ENCODE assay signal across 24 cellular contexts in genomic region chr14:100605230-100605629, GRCh38. TPM values are rescaled to one million over a fixed set of nuclear protein-coding genes. Genes with fewer than 3 reads are reported as not detected.
A peak's percentile ranks its signal among the peaks of the same experiment; 100 is the strongest.
DNase-seq lines count a peak whose midpoint lies in the region; ATAC-seq, FAIRE-seq and TF ChIP-seq lines count a peak whose summit lies in the region.
"Had no signal": no experiment of that assay in that cellular context is flagged by ENCODE, and none has a peak within 500 bp of the region (broad histone marks: within the 10 kb centered on the region; RNA-seq: fewer than 3 reads in every experiment).

No MANE protein-coding gene starts in this region.

- H3K4me3 Mint-ChIP-seq in endodermal cell, result no peak overlapping the region
- H3K4me3 Mint-ChIP-seq: B cell; CD8-positive, alpha-beta T cell had no signal

- 75% methylated on average over 1 of the region's 4 CpGs for WGBS in right lobe of liver (ENCODE audit: insufficient coverage, low coverage, low lambda C conversion rate, missing lambda C conversion rate)
- WGBS in HepG2 (ENCODE audit: low lambda C conversion rate), result 0% methylated on average over 4 of the region's 4 CpGs
- 91% methylated on average over 4 of the region's 4 CpGs; no CpG with 5 or more reads in 1 of the 2 experiments for WGBS in endodermal cell (ENCODE audit: insufficient coverage in 1 of 2, insufficient read length in 1 of 2), 2 experiments
- no CpG with 5 or more reads among the region's 4 CpGs for WGBS in neuronal stem cell (ENCODE audit: extremely low coverage in 2 of 2, insufficient read length in 2 of 2, insufficient replicate concordance in 1 of 2), 2 donors

- no peaks in the 10 kb centered on the region for H3K9me3 Mint-ChIP-seq in endodermal cell

- ATAC-seq in right lobe of liver, result no peak
- no peak for ATAC-seq in HepG2
- no peak for ATAC-seq in upper lobe of right lung
- ATAC-seq: CD8-positive, alpha-beta T cell had no signal

- H3K18ac ChIP-seq in neuronal stem cell (ENCODE audit: low read length), result peak overlapping the region; percentile 83

- TF ChIP-seq CTCF in right lobe of liver (IDR thresholded peaks at IDR 0.05) (no peak), HepG2 (CRISPR knock-in tag; IDR thresholded peaks at IDR 0.05) (no peak), endodermal cell (conservative IDR thresholded peaks at IDR 0.05) (no peak), upper lobe of right lung (IDR thresholded peaks at IDR 0.05) (no peak)

- no peak for FAIRE-seq in HepG2 (lab: Jason Lieb, UNC)
- FAIRE-seq: GM12891 had no signal

- peak overlapping the region; percentile 69 for H2BK15ac ChIP-seq in neuronal stem cell (ENCODE audit: low read length)

- H3K36me3 ChIP-seq in right lobe of liver, result no peaks in the 10 kb centered on the region
- H3K36me3 ChIP-seq in HepG2 (replicated peaks in 1 of 2; ENCODE audit: control insufficient read depth in 1 of 2, insufficient read depth in 2 of 2, low read length in 2 of 2), result no peaks in the 10 kb centered on the region
- no peaks in the 10 kb centered on the region for H3K36me3 ChIP-seq in endodermal cell (ENCODE audit: control insufficient read depth, insufficient read depth, low read length)
- H3K36me3 ChIP-seq in neuronal stem cell (replicated peaks in 1 of 2; ENCODE audit: control insufficient read depth in 2 of 2, insufficient read depth in 2 of 2, low read length in 2 of 2), result no peaks in the 10 kb centered on the region
- H3K36me3 ChIP-seq in upper lobe of right lung, result no peaks in the 10 kb centered on the region

- no peak overlapping the region for H4K8ac ChIP-seq in neuronal stem cell (ENCODE audit: low read depth, low read length)

- no peak overlapping the region for H3K9ac ChIP-seq in HepG2 (ENCODE audit: insufficient read depth, low read depth, low read length)
- H3K9ac ChIP-seq in endodermal cell (ENCODE audit: extremely low read depth, low read length, poor library complexity, severe bottlenecking), result no peak overlapping the region
- no peak overlapping the region for H3K9ac ChIP-seq in neuronal stem cell (ENCODE audit: low read depth, low read length, poor library complexity)
- H3K9ac ChIP-seq: SK-N-SH had no signal

- H3K4me1 ChIP-seq in right lobe of liver, result no peaks in the 10 kb centered on the region
- no peaks in the 10 kb centered on the region for H3K4me1 ChIP-seq in HepG2 (ENCODE audit: insufficient read depth, low read length)
- no peaks in the 10 kb centered on the region for H3K4me1 ChIP-seq in endodermal cell (ENCODE audit: control insufficient read depth, insufficient read depth, low read length)
- H3K4me1 ChIP-seq in neuronal stem cell (ENCODE audit: control insufficient read depth in 2 of 2, insufficient read depth in 1 of 2, low read depth in 1 of 2, low read length in 2 of 2), result peaks cover 9 to 10% of the 10 kb centered on the region in 2 donors
- H3K4me1 ChIP-seq in upper lobe of right lung, result no peaks in the 10 kb centered on the region
- H3K4me1 ChIP-seq: Caco-2 had no signal

- no peak for TF ChIP-seq POLR2A in right lobe of liver (IDR thresholded peaks at IDR 0.05)
- TF ChIP-seq POLR2A in HepG2 (IDR thresholded peaks at IDR 0.05; ENCODE audit: insufficient read depth in 1 of 2, low read depth in 2 of 2, low read length in 2 of 2), result no peak

- no peak overlapping the region for H2BK120ac ChIP-seq in neuronal stem cell (ENCODE audit: low read depth, low read length)

- H2AFZ ChIP-seq in HepG2 (ENCODE audit: low read length) (no peak overlapping the region), neuronal stem cell (ENCODE audit: low read length) (peak overlapping the region; percentile 76)

- no peaks in the 10 kb centered on the region for H3K27me3 ChIP-seq in right lobe of liver
- peaks cover 5 to 50% of the 10 kb centered on the region in 2 experiments; a peak in 4 of 5 replicates for H3K27me3 ChIP-seq in HepG2 (ENCODE audit: control insufficient read depth in 1 of 2, insufficient read depth in 2 of 2, low read length in 2 of 2)
- peaks cover 23% of the 10 kb centered on the region for H3K27me3 ChIP-seq in endodermal cell (ENCODE audit: control insufficient read depth, insufficient read depth, low read length, poor library complexity, severe bottlenecking)
- no peaks in the 10 kb centered on the region for H3K27me3 ChIP-seq in neuronal stem cell (ENCODE audit: control insufficient read depth in 3 of 3, insufficient read depth in 3 of 3, low read depth in 1 of 3, low read length in 3 of 3)
- no peaks in the 10 kb centered on the region for H3K27me3 ChIP-seq in upper lobe of right lung

- no peak overlapping the region for H3K27ac Mint-ChIP-seq in endodermal cell
- H3K27ac Mint-ChIP-seq: B cell; CD8-positive, alpha-beta T cell had no signal

- peak overlapping the region; percentile 76 for H2AK5ac ChIP-seq in neuronal stem cell (ENCODE audit: low read depth, low read length)

- in situ Hi-C loops in HepG2 (cut with HindIII; ENCODE audit: extremely low pct_ligation_motif_present, low pct_unique_long_range_greater_than_20kb), result no loop called here

- TF ChIP-seq EP300 in HepG2 (IDR thresholded peaks at IDR 0.05; ENCODE audit: low read depth in 2 of 2, low read length in 2 of 2), result no peak
- no peak for TF ChIP-seq EP300 in HepG2 (CRISPR knock-in tag; IDR thresholded peaks at IDR 0.05; ENCODE audit: borderline replicate concordance)

- CTCF ChIA-PET in HepG2 (lab: Yijun Ruan, JAX; ENCODE audit: low intra/inter-chr PET ratio, low total read pairs), result no interaction called here

- H3K4ac ChIP-seq in neuronal stem cell (ENCODE audit: low read length), result no peak overlapping the region

- H3K36me3 Mint-ChIP-seq in endodermal cell (ENCODE audit: low read depth), result no peaks in the 10 kb centered on the region

- no peak overlapping the region for H3K4me3 ChIP-seq in right lobe of liver
- no peak overlapping the region for H3K4me3 ChIP-seq in HepG2 (replicated peaks in 1 of 3; ENCODE audit: insufficient read depth in 1 of 3, low read depth in 2 of 3, low read length in 3 of 3)
- H3K4me3 ChIP-seq in endodermal cell (ENCODE audit: low read length), result no peak overlapping the region
- no peak overlapping the region for H3K4me3 ChIP-seq in neuronal stem cell (ENCODE audit: low read length in 2 of 2)
- H3K4me3 ChIP-seq in upper lobe of right lung, result no peak overlapping the region

- BruUV-seq in HepG2 (replicated peaks; lab: Mats Ljungman, UMichigan), result no TSS peak

- intact Hi-C loops in right lobe of liver (cut with DNase I) (no loop called here), HepG2 (cut with micrococcal nuclease; ENCODE audit: unreplicated experiment) (no loop called here), upper lobe of right lung (cut with DNase I) (no loop called here)

- H3K79me1 ChIP-seq in neuronal stem cell (ENCODE audit: low read depth, low read length), result no peaks in the 10 kb centered on the region

- no peaks in the 10 kb centered on the region for H3K4me1 Mint-ChIP-seq in endodermal cell
- H3K4me1 Mint-ChIP-seq: B cell had no signal

- no peak overlapping the region for H2BK5ac ChIP-seq in neuronal stem cell (ENCODE audit: low read length)

- H4K20me1 ChIP-seq in HepG2 (ENCODE audit: insufficient read depth, low read length), result no peaks in the 10 kb centered on the region

- H3K14ac ChIP-seq in neuronal stem cell (ENCODE audit: low read length), result no peak overlapping the region

- no peak overlapping the region for H3K23ac ChIP-seq in neuronal stem cell (ENCODE audit: low read depth, low read length, poor library complexity)

- no peaks in the 10 kb centered on the region for H3K79me2 ChIP-seq in HepG2 (ENCODE audit: insufficient read depth, low read length)

- H3K9me3 ChIP-seq in right lobe of liver (no peaks in the 10 kb centered on the region), HepG2 (ENCODE audit: low read length) (no peaks in the 10 kb centered on the region), endodermal cell (ENCODE audit: control insufficient read depth, low read length) (peaks cover 9% of the 10 kb centered on the region), neuronal stem cell (replicated peaks in 1 of 2; ENCODE audit: control insufficient read depth in 2 of 2, insufficient read depth in 1 of 2, low read depth in 1 of 2, low read length in 2 of 2) (peaks cover 0 to 6% of the 10 kb centered on the region in 2 donors), upper lobe of right lung (no peaks in the 10 kb centered on the region)
- H3K9me3 ChIP-seq: Caco-2 had no signal

- H2BK12ac ChIP-seq in neuronal stem cell (ENCODE audit: low read length), result no peak overlapping the region

- no peak for TF ChIP-seq RAD21 in HepG2 (CRISPR knock-in tag; IDR thresholded peaks at IDR 0.05)

- peaks cover 25% of the 10 kb centered on the region for H3K27me3 Mint-ChIP-seq in endodermal cell (ENCODE audit: insufficient read depth)

- no peak overlapping the region for H3K27ac ChIP-seq in right lobe of liver
- H3K27ac ChIP-seq in HepG2 (ENCODE audit: extremely low read length, insufficient read depth, low read length), result no peak overlapping the region
- no peak overlapping the region for H3K27ac ChIP-seq in endodermal cell (ENCODE audit: low read depth, low read length)
- H3K27ac ChIP-seq in neuronal stem cell (replicated peaks; ENCODE audit: low read length), result no peak overlapping the region
- H3K27ac ChIP-seq in upper lobe of right lung, result no peak overlapping the region
- H3K27ac ChIP-seq: C4-2B, HL-60, RWPE1 had no signal

- no peak overlapping the region for H4K91ac ChIP-seq in neuronal stem cell (ENCODE audit: low read depth, low read length, poor library complexity)

- POLR2A ChIA-PET in HepG2 (lab: Yijun Ruan, JAX), result no interaction called here

- H3K4me2 ChIP-seq in HepG2 (ENCODE audit: low read depth, low read length) (no peak overlapping the region), neuronal stem cell (ENCODE audit: insufficient read depth, low read length, poor library complexity, severe bottlenecking) (no peak overlapping the region)
- H3K4me2 ChIP-seq: SK-N-SH had no signal

- DNase-seq in right lobe of liver, result peak; percentile 14 to 34 (median 24)
- DNase-seq in HepG2 (ENCODE audit: low spot score), result no peak
- DNase-seq in endodermal cell, result peak; percentile 34
- no peak for DNase-seq in neuronal stem cell (ENCODE audit: low spot score)
- peak; percentile 48 for DNase-seq in upper lobe of right lung
- DNase-seq in DMS 273 (lab: John Stamatoyannopoulos, UW; ENCODE audit: unreplicated experiment), result no peak
- no peak for DNase-seq in stimulated activated CD4-positive, alpha-beta T cell treated with anti-CD3 and anti-CD28 coated beads, Interleukin-15, amount 100 ng/mL, for 24 hours
- DNase-seq: CD8-positive, alpha-beta T cell; DMS 273 treated with DMSO at 0.1 percent for 48 hours; DMS79; EL; GDM1; NCI-H1048; NCI-H1417; NCI-H2029 treated with DMSO at 0.1 percent for 48 hours; NCI-H446 treated with DMSO at 0.1 percent for 48 hours; NCI-H526 treated with DMSO at 0.1 percent for 48 hours had no signal

RNA-seq across cellular contexts. Expression of gene BEGAIN, which starts 18.0 kb away (rescaled TPM):
- total RNA-seq in right lobe of liver (under 1 TPM; 0.12 to 0.61 (median 0.34) TPM), HepG2 (2016; rRNA removed; fragmentation: Illumina TruSeq; extraction: Trizol) (not detected in 2 replicates), endodermal cell (1 to 10 TPM in 1 of 2 donors, under 1 TPM in 1; 0.91 to 1.3 TPM), upper lobe of right lung (1.5 TPM)
- not detected in 2 replicates for total RNA-seq in HepG2 (2016; cell fraction: cytosol; rRNA removed; fragmentation: Illumina TruSeq; extraction: Trizol; ENCODE audit: low read depth)
- total RNA-seq in HepG2 (2016; cell fraction: insoluble cytoplasmic fraction; rRNA removed; fragmentation: Illumina TruSeq; extraction: Trizol), result not detected in 2 replicates
- total RNA-seq in HepG2 (2016; cell fraction: membrane; rRNA removed; fragmentation: Illumina TruSeq; extraction: Trizol), result not detected in 2 replicates
- not detected in 2 replicates for total RNA-seq in HepG2 (2016; cell fraction: nucleus; rRNA removed; fragmentation: Illumina TruSeq; extraction: Trizol)
- not detected in 2 replicates for polyA plus RNA-seq in HepG2 (2011; rRNA removed)
- polyA plus RNA-seq in HepG2 (2011; cell fraction: cytosol; rRNA removed), result not detected in 2 replicates
- polyA plus RNA-seq in HepG2 (2011; cell fraction: nucleus; rRNA removed), result not detected in 2 replicates
- polyA plus RNA-seq in HepG2 (2012), result not detected in 2 replicates
- not detected in 2 replicates for polyA plus RNA-seq in HepG2 (2016; cell fraction: cytosol; fragmentation: Illumina TruSeq; extraction: Trizol; ENCODE audit: low read depth)
- not detected in 2 replicates for polyA plus RNA-seq in HepG2 (2016; cell fraction: insoluble cytoplasmic fraction; fragmentation: Illumina TruSeq; extraction: Trizol; ENCODE audit: low read depth)
- polyA plus RNA-seq in HepG2 (2016; cell fraction: membrane; fragmentation: Illumina TruSeq; extraction: Trizol; ENCODE audit: low read depth), result not detected in 2 replicates
- not detected in 2 replicates for polyA plus RNA-seq in HepG2 (2016; cell fraction: nucleus; fragmentation: Illumina TruSeq; extraction: Trizol; ENCODE audit: insufficient read depth, low read depth)
- 39.7 TPM in 1 of 2 replicates, not detected in the other for polyA minus RNA-seq in HepG2 (2011; rRNA and poly(A)+ RNA removed; ENCODE audit: low replicate concordance)
- polyA minus RNA-seq in HepG2 (2011; cell fraction: cytosol; rRNA and poly(A)+ RNA removed), result 0.20 TPM in 1 of 2 replicates, not detected in the other
- 0.26 TPM in 1 of 2 replicates, not detected in the other for polyA minus RNA-seq in HepG2 (2011; cell fraction: nucleus; rRNA and poly(A)+ RNA removed)
- polyA plus RNA-seq in endodermal cell (2013, experiment 1 of 2), result 1.4 TPM
- polyA plus RNA-seq in endodermal cell (2013, experiment 2 of 2), result 1.1 TPM
- polyA plus RNA-seq in neuronal stem cell (2013, experiment 1 of 2), result 20.9 TPM
- polyA plus RNA-seq in neuronal stem cell (2013, experiment 2 of 2), result 20.1 TPM
- total RNA-seq: B cell had no signal

Comparison
In these comparisons a context has a peak if more than half of its experiments do, and no peak if none do; other contexts are left out.
1. DNase-seq: peak in right lobe of liver (3 of 3), endodermal cell (single experiment) and upper lobe of right lung (single experiment); none in HepG2 (single experiment), neuronal stem cell (single experiment), DMS 273 (single experiment) and stimulated activated CD4-positive, alpha-beta T cell treated with anti-CD3 and anti-CD28 coated beads, Interleukin-15, amount 100 ng/mL, for 24 hours (single experiment).